In the genomic region with DNA sequence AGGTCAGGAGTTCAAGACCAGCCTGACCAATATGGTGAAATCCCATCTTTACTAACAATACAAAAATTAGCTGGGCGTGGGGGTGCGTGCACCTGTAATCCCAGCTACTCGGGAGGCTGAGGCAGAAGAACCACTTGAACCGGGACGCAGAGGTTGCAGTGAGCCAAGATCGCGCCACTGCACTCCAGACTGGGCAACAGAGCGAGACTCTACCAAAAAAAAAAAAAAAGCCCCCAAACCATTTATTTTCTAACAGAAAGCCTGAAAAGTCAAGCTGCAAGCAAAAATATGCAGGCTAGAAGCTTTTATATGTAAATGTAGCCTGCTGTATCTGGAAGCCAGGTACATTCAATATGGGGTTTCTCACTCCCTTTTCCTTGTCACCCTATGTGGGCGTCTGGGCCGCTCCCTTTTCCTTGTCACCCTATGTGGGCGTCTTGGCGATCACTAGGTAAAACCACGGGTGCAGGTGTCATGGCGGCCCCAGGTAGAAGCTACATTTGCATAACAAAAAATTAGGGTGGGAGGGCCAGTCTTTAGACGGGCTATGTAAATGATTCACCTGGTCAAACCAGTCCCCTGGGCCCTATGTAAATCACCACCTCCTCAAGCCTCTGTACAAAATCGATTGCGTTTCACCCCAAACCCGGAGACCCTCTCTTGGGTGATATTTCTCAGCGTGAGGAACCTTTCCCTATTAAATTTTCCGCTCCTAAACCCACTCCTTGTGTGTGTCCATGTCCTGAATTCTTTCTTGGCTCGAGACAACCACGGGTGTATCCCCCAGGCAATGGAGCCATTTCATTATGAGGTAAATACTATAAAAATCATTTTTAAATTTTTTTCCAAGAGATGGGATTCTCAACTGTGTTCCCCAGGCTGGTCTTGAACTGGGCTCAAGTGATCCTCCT, we compare ENCODE assay signal across 10 cellular contexts. TPM values are rescaled to one million over a fixed set of nuclear protein-coding genes. Genes with fewer than 3 reads are reported as not detected.
DNase-seq lines count a peak whose midpoint lies in the region; ATAC-seq and TF ChIP-seq lines count a peak whose summit lies in the region.
"Had no signal": no experiment of that assay in that cellular context is flagged by ENCODE, and none has a peak within 500 bp of the region (broad histone marks: within the 10 kb centered on the region; RNA-seq: fewer than 3 reads in every experiment).

No MANE protein-coding gene starts in this region.

- WGBS in trophoblast cell (ENCODE audit: extremely low coverage, insufficient coverage, insufficient read length), result no CpG with 5 or more reads among the region's 22 CpGs

- H3K79me2 ChIP-seq in DOHH2 (ENCODE audit: control insufficient read depth, low read length) (peaks cover 65% of the 10 kb centered on the region), MM.1S (ENCODE audit: low read length) (peaks cover 13% of the 10 kb centered on the region), trophoblast cell (ENCODE audit: control insufficient read depth, insufficient read depth, low read length, poor library complexity) (peaks cover 11% of the 10 kb centered on the region)

- H3K4me3 ChIP-seq in DOHH2 (ENCODE audit: low read length) (peak overlapping the region; percentile 96), MM.1S (ENCODE audit: low read length) (no peak overlapping the region), epithelial cell of esophagus (ENCODE audit: low read length) (peak overlapping the region; percentile 82), trophoblast cell (ENCODE audit: low read depth, low read length) (no peak overlapping the region)

- H3K36me3 ChIP-seq in DOHH2 (ENCODE audit: control insufficient read depth, low read length) (peaks cover 67% of the 10 kb centered on the region), MM.1S (replicated peaks; ENCODE audit: insufficient read depth, low read length) (no peaks in the 10 kb centered on the region), trophoblast cell (ENCODE audit: control insufficient read depth in 1 of 2, insufficient read depth in 2 of 2, low read length in 2 of 2) (peaks cover 8 to 11% of the 10 kb centered on the region in 2 experiments)

- H3K9me3 ChIP-seq in DOHH2 (ENCODE audit: control insufficient read depth, insufficient read depth, low read length) (no peaks in the 10 kb centered on the region), MM.1S (replicated peaks; ENCODE audit: insufficient read depth, low read length) (no peaks in the 10 kb centered on the region), trophoblast cell (ENCODE audit: insufficient read depth, low read depth, low read length) (no peaks in the 10 kb centered on the region)

- H2BK5ac ChIP-seq in trophoblast cell (ENCODE audit: low read depth, low read length, poor library complexity), result no peak overlapping the region

- H4K8ac ChIP-seq in trophoblast cell (ENCODE audit: low read depth, low read length), result no peak overlapping the region

- no peak overlapping the region for H3K27ac ChIP-seq in DOHH2 (ENCODE audit: low read depth, low read length)
- no peak overlapping the region for H3K27ac ChIP-seq in MM.1S (ENCODE audit: low read length)
- H3K27ac ChIP-seq in trophoblast cell (ENCODE audit: low read depth, low read length), result no peak overlapping the region
- no peak overlapping the region for H3K27ac ChIP-seq in caudate nucleus (ENCODE audit: low read depth, low read length)

- no peak overlapping the region for H3K18ac ChIP-seq in trophoblast cell (ENCODE audit: low read length)

- ATAC-seq in GM19324 (IDR thresholded peaks at IDR 0.05; ENCODE audit: low FRiP score, unreplicated experiment), result no peak
- ATAC-seq: left lobe of liver had no signal

- intact Hi-C loops in posterior vena cava (cut with DNase I), result loop anchor here in 1 of 2 donors (5.0 kb wide), 2 partner anchors 83 to 123 kb away; no protein-coding TSS in a partner anchor

- H3K4me1 ChIP-seq in DOHH2 (ENCODE audit: control insufficient read depth, low read length) (peaks cover 44% of the 10 kb centered on the region), MM.1S (ENCODE audit: low read length) (no peaks in the 10 kb centered on the region), trophoblast cell (ENCODE audit: control insufficient read depth in 1 of 2, insufficient read depth in 2 of 2, low read length in 2 of 2) (peaks cover 3 to 9% of the 10 kb centered on the region in 2 experiments)

- peaks cover 10% of the 10 kb centered on the region for H3K79me1 ChIP-seq in trophoblast cell (ENCODE audit: low read length)

- peak overlapping the region; percentile 83 for H3K4ac ChIP-seq in trophoblast cell (ENCODE audit: low read depth, low read length)

- H2BK120ac ChIP-seq in trophoblast cell (ENCODE audit: insufficient read depth, low read length, poor library complexity), result no peak overlapping the region

- H3K4me2 ChIP-seq in DOHH2 (ENCODE audit: low read length) (peak overlapping the region; percentile 80), MM.1S (ENCODE audit: low read depth, low read length) (peak overlapping the region; percentile 78; the same call in 1 of the 2 replicates), trophoblast cell (ENCODE audit: low read length) (peak overlapping the region; percentile 27)

- no peak overlapping the region for H4K91ac ChIP-seq in trophoblast cell (ENCODE audit: low read depth, low read length)

- TF ChIP-seq CTCF in DOHH2 (IDR thresholded peaks at IDR 0.05; ENCODE audit: low read depth, low read length, poor library complexity, severe bottlenecking) (no peak), MM.1S (IDR thresholded peaks at IDR 0.05; ENCODE audit: low read length) (no peak), epithelial cell of esophagus (IDR thresholded peaks at IDR 0.05; ENCODE audit: insufficient read depth, low read depth, low read length, missing control alignments) (no peak)

- peak overlapping the region; percentile 18 for H4K12ac ChIP-seq in trophoblast cell (ENCODE audit: low read depth, low read length)

- no peak for DNase-seq in MM.1S
- DNase-seq in epithelial cell of esophagus (ENCODE audit: low read depth), result peak; percentile 18
- no peak for DNase-seq in trophoblast cell
- no peak for DNase-seq in A172 (ENCODE audit: low spot score)
- no peak for DNase-seq in caudate nucleus (lab: John Stamatoyannopoulos, UW)
- no peak for DNase-seq in posterior vena cava (ENCODE audit: low spot score)
- DNase-seq: activated effector memory CD4-positive, alpha-beta T cell treated with Interleukin-2 at 50 U/mL for 16 hours had no signal

- H3K9me2 ChIP-seq in DOHH2 (replicated peaks; ENCODE audit: control insufficient read depth, low read length) (no peaks in the 10 kb centered on the region), MM.1S (replicated peaks; ENCODE audit: insufficient read depth, low read length) (no peaks in the 10 kb centered on the region)

- H3K14ac ChIP-seq in trophoblast cell (ENCODE audit: low read length), result no peak overlapping the region

- no peak overlapping the region for H3K9ac ChIP-seq in MM.1S (ENCODE audit: low read length)
- no peak overlapping the region for H3K9ac ChIP-seq in trophoblast cell (ENCODE audit: low read length)

- H3F3A ChIP-seq in DOHH2 (ENCODE audit: control insufficient read depth, insufficient read depth) (peaks cover 4% of the 10 kb centered on the region; the same call in 1 of the 2 replicates), MM.1S (ENCODE audit: insufficient read depth, low read length) (0 out of 2 replicates have a peak, but pooled peaks cover 3% of the 10 kb centered on the region)

- H3K27me3 ChIP-seq in DOHH2 (ENCODE audit: control insufficient read depth, low read length) (no peaks in the 10 kb centered on the region), MM.1S (replicated peaks; ENCODE audit: insufficient read depth, low read length) (no peaks in the 10 kb centered on the region), trophoblast cell (ENCODE audit: insufficient read depth, low read length) (no peaks in the 10 kb centered on the region)

- H2AK5ac ChIP-seq in trophoblast cell (ENCODE audit: low read length), result no peak overlapping the region

- no peak overlapping the region for H2BK12ac ChIP-seq in trophoblast cell (ENCODE audit: low read length)

- H2AFZ ChIP-seq in MM.1S (ENCODE audit: low read length), result no peak overlapping the region
- H2AFZ ChIP-seq in trophoblast cell (ENCODE audit: insufficient read depth, low read length, poor library complexity), result no peak overlapping the region

- no peak overlapping the region for H3K23ac ChIP-seq in trophoblast cell (ENCODE audit: low read length)

- H4K20me1 ChIP-seq in DOHH2 (ENCODE audit: control insufficient read depth, insufficient read depth, low read depth, low read length) (0 out of 2 replicates have a peak, but pooled peaks cover 2% of the 10 kb centered on the region), MM.1S (ENCODE audit: insufficient read depth, low read length) (no peaks in the 10 kb centered on the region)

RNA-seq across cellular contexts. Expression of gene TRIM13, which starts 2.1 kb away (rescaled TPM):
- polyA plus RNA-seq in trophoblast cell (2013), result 54.8 and 60.0 TPM in 2 replicates
- total RNA-seq in A172 (2014; rRNA removed; shearing (Covaris generic)), result 26.8 and 28.6 TPM in 2 replicates
- 10 to 100 TPM; 18.0 to 20.9 TPM for total RNA-seq in posterior vena cava

RNA-seq across cellular contexts. Expression of gene KCNRG, which starts 16.3 kb away (rescaled TPM):
- polyA plus RNA-seq in trophoblast cell (2013), result 1.2 and 1.4 TPM in 2 replicates
- total RNA-seq in A172 (2014; rRNA removed; shearing (Covaris generic)), result 0.47 and 2.6 TPM in 2 replicates
- total RNA-seq in posterior vena cava, result under 1 TPM in 1 of 2 donors, not detected in 1; 0.46 TPM
- total RNA-seq: left lobe of liver had no signal

Comparison
In these comparisons a context has a peak if more than half of its experiments do, and no peak if none do; other contexts are left out.
1. H3K4me2 ChIP-seq: peak in every context shown above with its lines; median percentile 80 in DOHH2; 78 in MM.1S; 27 in trophoblast cell.
2. H3K4me3 ChIP-seq: peak in DOHH2 (single experiment) and epithelial cell of esophagus (single experiment); none in MM.1S (single experiment) and trophoblast cell (single experiment).